Comparison of ENCODE assay signal across 1 cellular context in the genomic region with DNA sequence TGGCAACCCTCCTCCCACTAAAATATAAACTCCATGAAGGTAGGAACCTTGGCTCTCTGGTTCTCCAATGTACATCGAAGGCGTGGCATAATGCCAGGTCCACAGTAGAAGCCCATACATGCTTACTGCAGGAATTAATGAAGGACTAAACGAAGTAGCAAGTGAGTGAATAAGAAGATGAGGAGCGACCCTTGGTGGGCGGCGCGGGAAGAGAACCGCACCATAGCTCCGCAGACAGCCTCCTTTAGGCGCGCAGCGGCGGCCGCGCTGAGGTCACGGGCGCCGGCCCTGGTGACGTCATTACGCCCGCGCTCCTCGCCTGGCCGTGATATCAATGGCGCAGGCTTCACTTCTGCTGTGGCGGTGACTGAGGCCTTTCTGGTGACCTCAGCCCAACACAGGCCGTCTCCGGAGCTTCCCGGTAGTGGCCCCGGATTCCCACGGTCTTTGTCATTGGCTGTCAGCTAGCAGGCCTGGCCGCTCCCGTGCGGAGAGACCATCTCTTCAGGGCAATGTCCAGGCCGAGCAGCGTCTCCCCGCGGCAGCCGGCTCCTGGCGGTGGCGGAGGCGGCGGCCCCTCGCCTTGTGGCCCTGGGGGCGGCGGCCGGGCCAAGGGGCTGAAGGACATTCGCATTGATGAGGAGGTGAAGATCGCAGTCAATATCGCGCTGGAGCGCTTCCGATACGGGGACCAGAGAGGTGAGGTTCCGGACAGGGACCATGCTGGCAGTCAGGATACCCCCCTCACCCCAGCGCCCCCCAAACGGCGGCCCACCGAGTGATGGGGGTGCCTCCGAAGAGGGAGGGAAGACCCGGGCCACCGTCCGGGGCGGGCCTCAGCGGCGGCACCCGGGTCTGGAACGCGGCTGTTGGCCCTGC.
A peak's percentile ranks its signal among the peaks of the same experiment; 100 is the strongest.
TF ChIP-seq lines count a peak whose summit lies in the region.

Gene YTHDC2 (plus strand): TSS at position 311 of the 879 bp plus-strand sequence. CDS start 202 bp downstream, at position 513.

TF ChIP-seq in HepG2, 621 proteins besides CTCF, POLR2A, EP300 and RAD21 (continued from another document):
- TF ChIP-seq, protein P1, sequence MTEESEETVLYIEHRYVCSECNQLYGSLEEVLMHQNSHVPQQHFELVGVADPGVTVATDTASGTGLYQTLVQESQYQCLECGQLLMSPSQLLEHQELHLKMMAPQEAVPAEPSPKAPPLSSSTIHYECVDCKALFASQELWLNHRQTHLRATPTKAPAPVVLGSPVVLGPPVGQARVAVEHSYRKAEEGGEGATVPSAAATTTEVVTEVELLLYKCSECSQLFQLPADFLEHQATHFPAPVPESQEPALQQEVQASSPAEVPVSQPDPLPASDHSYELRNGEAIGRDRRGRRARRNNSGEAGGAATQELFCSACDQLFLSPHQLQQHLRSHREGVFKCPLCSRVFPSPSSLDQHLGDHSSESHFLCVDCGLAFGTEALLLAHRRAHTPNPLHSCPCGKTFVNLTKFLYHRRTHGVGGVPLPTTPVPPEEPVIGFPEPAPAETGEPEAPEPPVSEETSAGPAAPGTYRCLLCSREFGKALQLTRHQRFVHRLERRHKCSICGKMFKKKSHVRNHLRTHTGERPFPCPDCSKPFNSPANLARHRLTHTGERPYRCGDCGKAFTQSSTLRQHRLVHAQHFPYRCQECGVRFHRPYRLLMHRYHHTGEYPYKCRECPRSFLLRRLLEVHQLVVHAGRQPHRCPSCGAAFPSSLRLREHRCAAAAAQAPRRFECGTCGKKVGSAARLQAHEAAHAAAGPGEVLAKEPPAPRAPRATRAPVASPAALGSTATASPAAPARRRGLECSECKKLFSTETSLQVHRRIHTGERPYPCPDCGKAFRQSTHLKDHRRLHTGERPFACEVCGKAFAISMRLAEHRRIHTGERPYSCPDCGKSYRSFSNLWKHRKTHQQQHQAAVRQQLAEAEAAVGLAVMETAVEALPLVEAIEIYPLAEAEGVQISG (CRISPR knock-in tag; IDR thresholded peaks at IDR 0.05): peak; percentile 82
- peak; percentile 40; the same call in 1 of the 2 replicates for TF ChIP-seq DR1 (CRISPR knock-in tag; IDR thresholded peaks at IDR 0.05)
- TF ChIP-seq, protein P2, sequence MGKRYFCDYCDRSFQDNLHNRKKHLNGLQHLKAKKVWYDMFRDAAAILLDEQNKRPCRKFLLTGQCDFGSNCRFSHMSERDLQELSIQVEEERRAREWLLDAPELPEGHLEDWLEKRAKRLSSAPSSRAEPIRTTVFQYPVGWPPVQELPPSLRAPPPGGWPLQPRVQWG (CRISPR knock-in tag; IDR thresholded peaks at IDR 0.05; ENCODE audit: borderline replicate concordance, low read depth): no peak
- TF ChIP-seq PHF21A (CRISPR knock-in tag; IDR thresholded peaks at IDR 0.05): peak; percentile 64; the same call in 1 of the 2 replicates
- TF ChIP-seq, protein P3, sequence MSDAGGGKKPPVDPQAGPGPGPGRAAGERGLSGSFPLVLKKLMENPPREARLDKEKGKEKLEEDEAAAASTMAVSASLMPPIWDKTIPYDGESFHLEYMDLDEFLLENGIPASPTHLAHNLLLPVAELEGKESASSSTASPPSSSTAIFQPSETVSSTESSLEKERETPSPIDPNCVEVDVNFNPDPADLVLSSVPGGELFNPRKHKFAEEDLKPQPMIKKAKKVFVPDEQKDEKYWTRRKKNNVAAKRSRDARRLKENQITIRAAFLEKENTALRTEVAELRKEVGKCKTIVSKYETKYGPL (CRISPR knock-in tag; IDR thresholded peaks at IDR 0.05): no peak
- no peak for TF ChIP-seq ZNF280B (CRISPR knock-in tag; IDR thresholded peaks at IDR 0.05; ENCODE audit: borderline replicate concordance)
- no peak for TF ChIP-seq ZNF569 (CRISPR knock-in tag; IDR thresholded peaks at IDR 0.05; ENCODE audit: borderline replicate concordance)
- TF ChIP-seq MIXL1 (CRISPR knock-in tag; IDR thresholded peaks at IDR 0.05): no peak; the same call in 1 of the 2 replicates
- TF ChIP-seq FOXO1 (CRISPR knock-in tag; IDR thresholded peaks at IDR 0.05): peak; percentile 45
- no peak for TF ChIP-seq ZNF530 (CRISPR knock-in tag; IDR thresholded peaks at IDR 0.05; ENCODE audit: low read depth)
- TF ChIP-seq, protein P4, sequence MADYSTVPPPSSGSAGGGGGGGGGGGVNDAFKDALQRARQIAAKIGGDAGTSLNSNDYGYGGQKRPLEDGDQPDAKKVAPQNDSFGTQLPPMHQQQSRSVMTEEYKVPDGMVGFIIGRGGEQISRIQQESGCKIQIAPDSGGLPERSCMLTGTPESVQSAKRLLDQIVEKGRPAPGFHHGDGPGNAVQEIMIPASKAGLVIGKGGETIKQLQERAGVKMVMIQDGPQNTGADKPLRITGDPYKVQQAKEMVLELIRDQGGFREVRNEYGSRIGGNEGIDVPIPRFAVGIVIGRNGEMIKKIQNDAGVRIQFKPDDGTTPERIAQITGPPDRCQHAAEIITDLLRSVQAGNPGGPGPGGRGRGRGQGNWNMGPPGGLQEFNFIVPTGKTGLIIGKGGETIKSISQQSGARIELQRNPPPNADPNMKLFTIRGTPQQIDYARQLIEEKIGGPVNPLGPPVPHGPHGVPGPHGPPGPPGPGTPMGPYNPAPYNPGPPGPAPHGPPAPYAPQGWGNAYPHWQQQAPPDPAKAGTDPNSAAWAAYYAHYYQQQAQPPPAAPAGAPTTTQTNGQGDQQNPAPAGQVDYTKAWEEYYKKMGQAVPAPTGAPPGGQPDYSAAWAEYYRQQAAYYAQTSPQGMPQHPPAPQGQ (CRISPR knock-in tag; IDR thresholded peaks at IDR 0.05; ENCODE audit: borderline replicate concordance): no peak
- no peak for TF ChIP-seq NCOA5 (CRISPR knock-in tag; IDR thresholded peaks at IDR 0.05)
- no peak for TF ChIP-seq GFI1 (CRISPR knock-in tag; IDR thresholded peaks at IDR 0.05; ENCODE audit: borderline replicate concordance)
- no peak for TF ChIP-seq NFATC3 (CRISPR knock-in tag; IDR thresholded peaks at IDR 0.05)
- TF ChIP-seq ZNF354B (CRISPR knock-in tag; IDR thresholded peaks at IDR 0.05): no peak
- TF ChIP-seq ZNF589 (CRISPR knock-in tag; conservative IDR thresholded peaks at IDR 0.05): no peak
- TF ChIP-seq HNRNPH1 (optimal IDR thresholded peaks at IDR 0.05; ENCODE audit: low read depth, low read length): no peak
